In the genomic region with DNA sequence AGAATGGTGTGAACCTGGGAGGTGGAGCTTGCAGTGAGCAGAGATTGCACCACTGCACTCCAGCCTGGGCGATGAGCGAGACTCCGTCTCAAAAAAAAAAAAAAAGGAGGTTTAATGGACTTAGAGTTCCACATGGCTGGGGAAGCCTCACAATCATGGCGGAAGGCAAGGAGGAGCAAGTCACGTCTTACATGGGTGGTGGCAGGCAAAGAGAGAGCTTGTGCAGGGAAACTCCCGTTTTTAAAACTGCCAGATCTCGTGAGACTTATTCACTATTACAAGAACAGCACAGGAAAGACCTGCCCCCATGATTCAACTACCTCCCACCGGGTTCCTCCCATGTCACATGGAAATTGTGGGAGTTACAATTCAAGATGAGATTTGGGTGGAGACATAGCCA, we compare ENCODE assay signal across 2 cellular contexts. TPM values are rescaled to one million over a fixed set of nuclear protein-coding genes. Genes with fewer than 3 reads are reported as not detected.
"Had no signal": no experiment of that assay in that cellular context is flagged by ENCODE, and none has a peak within 500 bp of the region (broad histone marks: within the 10 kb centered on the region; RNA-seq: fewer than 3 reads in every experiment).

No MANE protein-coding gene starts in this region.

RNA-seq across cellular contexts. Expression of a gene that starts 39.0 kb away (rescaled TPM):
- total RNA-seq: HepG2 had no signal
- polyA plus RNA-seq: HepG2 had no signal

RNA-seq across cellular contexts. Expression of a gene that starts 56.0 kb away (rescaled TPM):
- total RNA-seq: HT1080 had no signal
